31 cellular contexts compared by ENCODE assay signal in genomic region chr15:80855206-80855605, GRCh38.
"Had no signal": no experiment of that assay in that cellular context is flagged by ENCODE, and none has a peak within 500 bp of the region (broad histone marks: within the 10 kb centered on the region; RNA-seq: fewer than 3 reads in every experiment).

No MANE protein-coding gene starts in this region.

- H3K27me3 Mint-ChIP-seq: activated B cell treated with CpG ODN at 0.5 μM for 24 hours; activated CD8-positive, alpha-beta T cell treated with anti-CD3 and anti-CD28 coated beads for 36 hours; activated naive CD8-positive, alpha-beta T cell had no signal

- H3K36me3 ChIP-seq: brain microvascular endothelial cell had no signal

- FAIRE-seq: astrocyte, frontal cortex had no signal

- H3K4me3 Mint-ChIP-seq: activated B cell treated with CpG ODN at 0.5 μM for 24 hours; activated CD8-positive, alpha-beta T cell treated with anti-CD3 and anti-CD28 coated beads for 36 hours; activated naive CD8-positive, alpha-beta T cell; activated T-cell treated with anti-CD3 and anti-CD28 coated beads, Interleukin-2, amount 50 U/mL, for 4 hours; activated T-helper 17 cell treated with anti-CD3 and anti-CD28 coated beads, Interleukin-2, amount 50 U/mL, for 72 hours; dendritic cell treated with granulocyte-macrophage colony-stimulating factor and Interleukin-4, amounts not matched to agents 40 ng/mL and 50 ng/mL, for 4 days; endodermal cell; T-helper 17 cell; T-helper 2 cell treated with Interferon-gamma antibody and Interleukin-4, amounts not matched to agents 5 μg/mL and 100 μg/mL, for 36 hours had no signal

- ATAC-seq: activated CD4-positive, CD25-positive, alpha-beta regulatory T cell treated with anti-CD3 and anti-CD28 coated beads, Interleukin-2, amount 50 U/mL, for 24 hours; activated CD8-positive, alpha-beta T cell treated with anti-CD3 and anti-CD28 coated beads for 36 hours; activated T-cell treated with anti-CD3 and anti-CD28 coated beads, Interleukin-2, amount 50 U/mL, for 4 hours; activated T-helper 17 cell treated with anti-CD3 and anti-CD28 coated beads, Interleukin-2, amount 50 U/mL, for 72 hours; esophagus mucosa; T-helper 17 cell had no signal

- H3K4me3 ChIP-seq: coronary artery, dorsolateral prefrontal cortex had no signal

- H3K4me1 Mint-ChIP-seq: activated B cell treated with CpG ODN at 0.5 μM for 24 hours; activated T-helper 17 cell treated with anti-CD3 and anti-CD28 coated beads, Interleukin-2, amount 50 U/mL, for 72 hours had no signal

- H3K27me3 ChIP-seq: brain microvascular endothelial cell, dorsolateral prefrontal cortex had no signal

- H3K36me3 Mint-ChIP-seq: activated naive CD8-positive, alpha-beta T cell had no signal

- DNase-seq: activated B cell treated with CpG ODN at 0.5 μM for 24 hours; activated CD4-positive, alpha-beta T cell treated with anti-CD3 and anti-CD28 coated beads for 48 hours; activated CD4-positive, alpha-beta T cell treated with anti-CD3 and anti-CD28 coated beads, Interleukin-2, amount 50 U/mL, for 1 hour; activated CD4-positive, alpha-beta T cell treated with anti-CD3 and anti-CD28 coated beads, Interleukin-2, amount 50 U/mL, for 48 hours; activated CD8-positive, alpha-beta memory T cell treated with anti-CD3 and anti-CD28 coated beads for 24 hours; activated CD8-positive, alpha-beta T cell treated with anti-CD3 and anti-CD28 coated beads for 36 hours; activated effector memory CD4-positive, alpha-beta T cell treated with Interleukin-2 at 50 U/mL for 16 hours; activated gamma-delta T cell treated with Interleukin-2 at 50 U/mL for 16 hours; activated naive CD4-positive, alpha-beta T cell treated with anti-CD3 and anti-CD28 coated beads, Interleukin-2, amount 50 U/mL, for 16 hours; activated naive CD4-positive, alpha-beta T cell treated with Interleukin-2 at 50 U/mL for 16 hours; activated T-cell treated with anti-CD3 and anti-CD28 coated beads, Interleukin-2, amount 50 U/mL, for 4 hours; amniotic stem cell; brain microvascular endothelial cell; cerebellar nuclear complex; effector memory CD4-positive, alpha-beta T cell; endodermal cell; foreskin fibroblast; glutamatergic neuron; T-helper 1 cell; T-helper 17 cell; T1000 had no signal

- H3K9me3 Mint-ChIP-seq: activated B cell treated with CpG ODN at 0.5 μM for 24 hours; activated CD8-positive, alpha-beta T cell treated with anti-CD3 and anti-CD28 coated beads for 36 hours; activated T-cell treated with anti-CD3 and anti-CD28 coated beads, Interleukin-2, amount 50 U/mL, for 4 hours; activated T-helper 17 cell treated with anti-CD3 and anti-CD28 coated beads, Interleukin-2, amount 50 U/mL, for 72 hours; dendritic cell treated with granulocyte-macrophage colony-stimulating factor and Interleukin-4, amounts not matched to agents 40 ng/mL and 50 ng/mL, for 4 days; endodermal cell; T-helper 2 cell treated with Interferon-gamma antibody and Interleukin-4, amounts not matched to agents 5 μg/mL and 100 μg/mL, for 36 hours had no signal

- H3K27ac Mint-ChIP-seq: activated B cell treated with CpG ODN at 0.5 μM for 24 hours; activated CD8-positive, alpha-beta T cell treated with anti-CD3 and anti-CD28 coated beads for 36 hours; activated naive CD8-positive, alpha-beta T cell; activated T-helper 17 cell treated with anti-CD3 and anti-CD28 coated beads, Interleukin-2, amount 50 U/mL, for 72 hours; dendritic cell treated with granulocyte-macrophage colony-stimulating factor and Interleukin-4, amounts not matched to agents 40 ng/mL and 50 ng/mL, for 4 days; endodermal cell; T-helper 17 cell; T-helper 2 cell treated with Interferon-gamma antibody and Interleukin-4, amounts not matched to agents 5 μg/mL and 100 μg/mL, for 36 hours had no signal

- H3K27ac ChIP-seq: brain microvascular endothelial cell, coronary artery had no signal
